In the genomic region with DNA sequence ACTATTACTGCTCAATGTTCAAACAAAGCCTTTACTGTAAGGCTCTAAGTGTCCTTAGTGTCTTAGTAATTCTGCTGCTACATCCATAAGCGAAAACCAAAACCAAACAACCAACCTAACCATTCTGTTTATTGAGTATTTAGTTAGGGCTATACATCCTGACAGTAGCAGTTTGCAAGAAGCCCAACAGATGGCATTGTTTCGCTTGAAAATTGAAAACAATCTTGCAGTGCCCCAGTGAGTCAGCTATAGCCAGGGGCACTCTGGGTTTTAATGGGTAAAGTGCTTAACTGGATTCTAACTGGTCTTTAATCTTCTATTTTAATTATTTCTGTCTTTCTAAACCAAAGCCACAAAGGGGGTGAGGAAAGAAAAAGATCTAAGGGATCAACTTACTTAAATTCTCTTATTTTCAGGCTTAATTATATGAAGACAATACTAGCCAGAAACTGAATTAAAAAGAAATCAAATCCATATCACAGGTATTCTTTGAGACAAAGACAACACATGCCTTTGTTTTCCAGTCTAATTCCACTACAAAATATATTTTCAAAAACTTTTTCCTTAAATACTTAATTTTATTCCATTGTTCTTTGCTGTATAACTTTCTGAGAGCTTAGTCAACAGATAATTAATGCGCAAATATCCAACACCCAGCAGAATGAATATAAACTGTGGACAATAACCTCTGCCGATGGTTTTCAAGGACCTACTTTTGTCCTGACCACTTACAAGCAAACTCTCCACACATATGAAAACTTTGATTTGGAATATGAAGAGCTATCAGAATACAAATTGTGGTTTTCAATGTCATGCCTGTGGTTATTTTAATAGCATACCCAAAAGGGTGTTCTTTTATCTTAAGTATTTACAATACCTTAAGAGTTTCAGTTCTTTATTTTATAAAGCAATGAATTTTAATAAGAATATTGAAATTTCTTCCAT, we compare ENCODE assay signal across 8 cellular contexts. TPM values are rescaled to one million over a fixed set of nuclear protein-coding genes. Genes with fewer than 3 reads are reported as not detected.
DNase-seq lines count a peak whose midpoint lies in the region; ATAC-seq and TF ChIP-seq lines count a peak whose summit lies in the region.

No MANE protein-coding gene starts in this region.

- DNase-seq in CMK (ENCODE audit: low read depth) (peak; percentile 25), NCI-H146 treated with DMSO at 0.1 percent for 48 hours (lab: John Stamatoyannopoulos, UW; ENCODE audit: unreplicated experiment) (peak; percentile 56), T-helper 1 cell (peak in 4 of 5 donors; percentile 36 to 72 (median 46)), ascending aorta (ENCODE audit: low spot score in 2 of 2) (peak in 1 of 2 donors; percentile 78), right cardiac atrium (peak in 1 of 3 donors; percentile 20), smooth muscle cell (lab: John Stamatoyannopoulos, UW; ENCODE audit: unreplicated experiment) (no peak)

- no peak overlapping the region for H3K9ac ChIP-seq in smooth muscle cell (ENCODE audit: low read depth)

- no peaks in the 10 kb centered on the region for H3K36me3 ChIP-seq in ascending aorta
- H3K36me3 ChIP-seq in smooth muscle cell (ENCODE audit: low read depth) = no peaks in the 10 kb centered on the region

- H3K79me2 ChIP-seq in smooth muscle cell (ENCODE audit: low read depth) = peaks cover 99% of the 10 kb centered on the region

- H3K4me2 ChIP-seq in smooth muscle cell = peak overlapping the region; percentile 59

- H2AFZ ChIP-seq in smooth muscle cell (ENCODE audit: low read depth) = no peak overlapping the region

- peaks cover 0 to 27% of the 10 kb centered on the region in 2 donors for H3K4me1 ChIP-seq in ascending aorta
- peaks cover 5% of the 10 kb centered on the region for H3K4me1 ChIP-seq in right cardiac atrium (ENCODE audit: control insufficient read depth, insufficient read depth, low read length)
- H3K4me1 ChIP-seq in smooth muscle cell (ENCODE audit: low read depth) = peaks cover 12% of the 10 kb centered on the region

- H3F3A ChIP-seq in smooth muscle cell (ENCODE audit: low read depth) = peaks cover 5% of the 10 kb centered on the region

- 52% methylated on average over 4 of the region's 4 CpGs for WGBS in right cardiac atrium
- 50% methylated on average over 4 of the region's 4 CpGs for WGBS in smooth muscle cell (ENCODE audit: low lambda C conversion rate)

- peak; percentile 69 to 72 (median 69) for TF ChIP-seq CTCF in ascending aorta (IDR thresholded peaks at IDR 0.05)
- peak; percentile 76 for TF ChIP-seq CTCF in smooth muscle cell (IDR thresholded peaks at IDR 0.05; ENCODE audit: borderline replicate concordance, insufficient read depth, poor library complexity, severe bottlenecking)

- H3K4me3 ChIP-seq in ascending aorta (peak overlapping the region in 1 of 2 donors; percentile 9), right cardiac atrium (ENCODE audit: low read length) (no peak overlapping the region), smooth muscle cell (no peak overlapping the region)

- H3K9me3 ChIP-seq in ascending aorta (no peaks in the 10 kb centered on the region), right cardiac atrium (ENCODE audit: control insufficient read depth, low read length) (no peaks in the 10 kb centered on the region), smooth muscle cell (replicated peaks; ENCODE audit: low read depth) (no peaks in the 10 kb centered on the region)

- no peak overlapping the region for H3K27ac ChIP-seq in ascending aorta
- no peak overlapping the region for H3K27ac ChIP-seq in right cardiac atrium (ENCODE audit: low read length)
- H3K27ac ChIP-seq in smooth muscle cell (ENCODE audit: low read depth) = peak overlapping the region; percentile 43

- H3K27me3 ChIP-seq in ascending aorta (no peaks in the 10 kb centered on the region), right cardiac atrium (ENCODE audit: control insufficient read depth, insufficient read depth) (no peaks in the 10 kb centered on the region), smooth muscle cell (ENCODE audit: low read depth) (no peaks in the 10 kb centered on the region)

- peak; percentile 70 for ATAC-seq in GM21737 (IDR thresholded peaks at IDR 0.05; ENCODE audit: unreplicated experiment)
- ATAC-seq in right cardiac atrium = peak; percentile 87 to 89
- ATAC-seq in GM21381 (IDR thresholded peaks at IDR 0.05; ENCODE audit: unreplicated experiment) = no peak

- intact Hi-C loops in ascending aorta (cut with DNase I) (loop anchor here (5.0 kb wide), 3 partner anchors 68 to 293 kb away; partner anchors contain the start of gene CGN), right cardiac atrium (cut with DNase I) (loop anchor here in 2 of 4 donors (10.0 kb wide), 1 partner anchor 291 kb away; no protein-coding TSS in a partner anchor)

- peaks cover 100% of the 10 kb centered on the region for H4K20me1 ChIP-seq in smooth muscle cell (ENCODE audit: low read depth)

RNA-seq across cellular contexts. Expression of gene POGZ, which starts 15.2 kb away (rescaled TPM):
- 18.1 TPM for total RNA-seq in ascending aorta
- 10 to 100 TPM; 50.4 to 60.4 (median 52.2) TPM for total RNA-seq in right cardiac atrium
- polyA plus RNA-seq in right cardiac atrium = 21.8 TPM
- total RNA-seq in smooth muscle cell = 40.9 and 47.0 TPM in 2 replicates
- polyA plus RNA-seq in smooth muscle cell = 20.5 and 24.8 TPM in 2 replicates

RNA-seq across cellular contexts. Expression of gene PSMB4, which starts 44.7 kb away (rescaled TPM):
- total RNA-seq in ascending aorta (320 TPM), right cardiac atrium (100 to 1,000 TPM; 171 to 204 (median 188) TPM), smooth muscle cell (308 and 316 TPM in 2 replicates)
- polyA plus RNA-seq in right cardiac atrium (344 TPM), smooth muscle cell (88.6 and 94.1 TPM in 2 replicates)
